In the genomic region with DNA sequence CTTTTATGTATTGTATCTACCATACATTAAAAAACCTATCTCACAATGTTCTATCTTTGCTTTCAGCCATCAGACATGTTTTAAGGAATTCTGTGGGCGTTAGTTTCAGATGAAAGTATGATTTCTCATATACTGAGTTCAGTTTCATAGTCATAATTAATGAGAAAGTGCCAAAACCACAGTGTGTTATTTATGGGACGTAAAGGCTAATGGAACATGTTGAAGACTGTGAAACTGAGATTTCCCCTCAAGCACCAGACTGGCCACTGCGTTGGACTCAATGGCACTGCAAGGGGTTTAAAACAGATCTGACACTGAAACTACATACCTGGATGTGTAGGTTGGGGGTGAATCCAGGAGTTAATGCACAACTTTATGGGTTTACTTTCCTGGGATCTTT, we compare ENCODE assay signal across 1 cellular context.
TF ChIP-seq lines count a peak whose summit lies in the region.

No MANE protein-coding gene starts in this region.

TF ChIP-seq in WTC11, 78 proteins besides CTCF, POLR2A, EP300 and RAD21 (continued from another document):
- TF ChIP-seq, protein P1, sequence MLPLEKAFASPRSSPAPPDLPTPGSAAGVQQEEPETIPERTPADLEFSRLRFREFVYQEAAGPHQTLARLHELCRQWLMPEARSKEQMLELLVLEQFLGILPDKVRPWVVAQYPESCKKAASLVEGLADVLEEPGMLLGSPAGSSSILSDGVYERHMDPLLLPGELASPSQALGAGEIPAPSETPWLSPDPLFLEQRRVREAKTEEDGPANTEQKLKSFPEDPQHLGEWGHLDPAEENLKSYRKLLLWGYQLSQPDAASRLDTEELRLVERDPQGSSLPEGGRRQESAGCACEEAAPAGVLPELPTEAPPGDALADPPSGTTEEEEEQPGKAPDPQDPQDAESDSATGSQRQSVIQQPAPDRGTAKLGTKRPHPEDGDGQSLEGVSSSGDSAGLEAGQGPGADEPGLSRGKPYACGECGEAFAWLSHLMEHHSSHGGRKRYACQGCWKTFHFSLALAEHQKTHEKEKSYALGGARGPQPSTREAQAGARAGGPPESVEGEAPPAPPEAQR (CRISPR knock-in tag; IDR thresholded peaks at IDR 0.05) = no peak
- TF ChIP-seq NFATC4 (CRISPR knock-in tag; IDR thresholded peaks at IDR 0.05) = no peak
- no peak for TF ChIP-seq OVOL2 (CRISPR knock-in tag; IDR thresholded peaks at IDR 0.05; ENCODE audit: borderline replicate concordance)
- TF ChIP-seq, protein P2, sequence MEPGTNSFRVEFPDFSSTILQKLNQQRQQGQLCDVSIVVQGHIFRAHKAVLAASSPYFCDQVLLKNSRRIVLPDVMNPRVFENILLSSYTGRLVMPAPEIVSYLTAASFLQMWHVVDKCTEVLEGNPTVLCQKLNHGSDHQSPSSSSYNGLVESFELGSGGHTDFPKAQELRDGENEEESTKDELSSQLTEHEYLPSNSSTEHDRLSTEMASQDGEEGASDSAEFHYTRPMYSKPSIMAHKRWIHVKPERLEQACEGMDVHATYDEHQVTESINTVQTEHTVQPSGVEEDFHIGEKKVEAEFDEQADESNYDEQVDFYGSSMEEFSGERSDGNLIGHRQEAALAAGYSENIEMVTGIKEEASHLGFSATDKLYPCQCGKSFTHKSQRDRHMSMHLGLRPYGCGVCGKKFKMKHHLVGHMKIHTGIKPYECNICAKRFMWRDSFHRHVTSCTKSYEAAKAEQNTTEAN (CRISPR knock-in tag; IDR thresholded peaks at IDR 0.05) = no peak
- TF ChIP-seq NFE2L1 (CRISPR knock-in tag; IDR thresholded peaks at IDR 0.05) = no peak
- no peak for TF ChIP-seq GTF2I (CRISPR knock-in tag; conservative IDR thresholded peaks at IDR 0.05)
- no peak for TF ChIP-seq ZNF219 (CRISPR knock-in tag; IDR thresholded peaks at IDR 0.05; ENCODE audit: borderline replicate concordance)
- no peak for TF ChIP-seq ETV6 (CRISPR knock-in tag; IDR thresholded peaks at IDR 0.05)
- TF ChIP-seq KAT7 (CRISPR knock-in tag; IDR thresholded peaks at IDR 0.05; ENCODE audit: borderline replicate concordance) = no peak
- TF ChIP-seq, protein P3, sequence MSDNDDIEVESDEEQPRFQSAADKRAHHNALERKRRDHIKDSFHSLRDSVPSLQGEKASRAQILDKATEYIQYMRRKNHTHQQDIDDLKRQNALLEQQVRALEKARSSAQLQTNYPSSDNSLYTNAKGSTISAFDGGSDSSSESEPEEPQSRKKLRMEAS (CRISPR knock-in tag; IDR thresholded peaks at IDR 0.05) = no peak
- no peak for TF ChIP-seq EMX1 (CRISPR knock-in tag; IDR thresholded peaks at IDR 0.05)
